15 cellular contexts compared by ENCODE assay signal in genomic region chr2:67389788-67390187, GRCh38. TPM values are rescaled to one million over a fixed set of nuclear protein-coding genes. Genes with fewer than 3 reads are reported as not detected.
DNase-seq lines count a peak whose midpoint lies in the region; ATAC-seq and TF ChIP-seq lines count a peak whose summit lies in the region.
"Had no signal": no experiment of that assay in that cellular context is flagged by ENCODE, and none has a peak within 500 bp of the region (broad histone marks: within the 10 kb centered on the region; RNA-seq: fewer than 3 reads in every experiment).

No MANE protein-coding gene starts in this region.

- H3K4me3 Mint-ChIP-seq in activated CD8-positive, alpha-beta memory T cell treated with anti-CD3 and anti-CD28 coated beads, Interleukin-2, amount 10 ng/mL, durations not matched to agents 7 days and 5 days: no peak overlapping the region
- H3K4me3 Mint-ChIP-seq: activated CD8-positive, alpha-beta T cell treated with anti-CD3 and anti-CD28 coated beads for 36 hours; neural progenitor cell had no signal

- H3K27me3 ChIP-seq in AG04450 (ENCODE audit: control insufficient read depth, insufficient read depth, low read length): no peaks in the 10 kb centered on the region
- H3K27me3 ChIP-seq in fibroblast of lung (ENCODE audit: control insufficient read depth, insufficient read depth, low read length): no peaks in the 10 kb centered on the region
- H3K27me3 ChIP-seq: dorsolateral prefrontal cortex, neural progenitor cell had no signal

- no peak for ATAC-seq in activated CD8-positive, alpha-beta memory T cell treated with anti-CD3 and anti-CD28 coated beads, Interleukin-2, amount 10 ng/mL, durations not matched to agents 7 days and 5 days
- ATAC-seq: activated CD8-positive, alpha-beta T cell treated with anti-CD3 and anti-CD28 coated beads for 36 hours had no signal

- no peaks in the 10 kb centered on the region for H3K9me3 Mint-ChIP-seq in activated CD8-positive, alpha-beta memory T cell treated with anti-CD3 and anti-CD28 coated beads, Interleukin-2, amount 10 ng/mL, durations not matched to agents 7 days and 5 days (ENCODE audit: low read depth)
- H3K9me3 Mint-ChIP-seq: activated CD8-positive, alpha-beta T cell treated with anti-CD3 and anti-CD28 coated beads for 36 hours; neural progenitor cell had no signal

- H3K79me2 ChIP-seq in fibroblast of lung (ENCODE audit: control insufficient read depth, insufficient read depth, low read length): no peaks in the 10 kb centered on the region

- H3K9ac ChIP-seq in SK-N-MC (ENCODE audit: insufficient read length) (peak overlapping the region; percentile 64), fibroblast of lung (ENCODE audit: insufficient read depth, low read length) (no peak overlapping the region)
- H3K9ac ChIP-seq: neural progenitor cell had no signal

- CTCF ChIA-PET in AG04450 (lab: Charles Lee): interaction anchor here (0.6 to 2.4 kb wide), 2 partner anchors 165 to 261 kb away, joined by 3 to 12 read pairs; no protein-coding TSS in a partner anchor
- CTCF ChIA-PET in activated CD8-positive, alpha-beta memory T cell treated with anti-CD3 and anti-CD28 coated beads, Interleukin-2, amount 10 ng/mL, durations not matched to agents 7 days and 5 days (lab: Charles Lee): no interaction called here

- H2AFZ ChIP-seq in fibroblast of lung (ENCODE audit: low read length): peak overlapping the region; percentile 35
- H2AFZ ChIP-seq: neural progenitor cell had no signal

- peaks cover 20% of the 10 kb centered on the region for H3K4me1 ChIP-seq in fibroblast of lung (ENCODE audit: control insufficient read depth, extremely low read depth, insufficient read depth, low read length)
- H3K4me1 ChIP-seq: neural progenitor cell had no signal

- no peaks in the 10 kb centered on the region for H3K9me3 ChIP-seq in AG04450 (ENCODE audit: control insufficient read depth, insufficient read depth, low read length)
- no peaks in the 10 kb centered on the region for H3K9me3 ChIP-seq in SK-N-MC (ENCODE audit: low read depth, low read length)
- no peaks in the 10 kb centered on the region for H3K9me3 ChIP-seq in fibroblast of lung (ENCODE audit: control insufficient read depth, insufficient read depth, low read depth, low read length)

- H3K36me3 ChIP-seq in SK-N-MC (ENCODE audit: insufficient read depth, low read length) (no peaks in the 10 kb centered on the region), fibroblast of lung (ENCODE audit: control insufficient read depth, insufficient read depth, low read length) (no peaks in the 10 kb centered on the region)
- H3K36me3 ChIP-seq: neural progenitor cell had no signal

- H3K36me3 Mint-ChIP-seq in activated CD8-positive, alpha-beta memory T cell treated with anti-CD3 and anti-CD28 coated beads, Interleukin-2, amount 10 ng/mL, durations not matched to agents 7 days and 5 days: peaks cover 3% of the 10 kb centered on the region
- H3K36me3 Mint-ChIP-seq: neural progenitor cell had no signal

- DNase-seq in AG04450 (ENCODE audit: low read depth, low spot score) (no peak), SK-N-MC (ENCODE audit: low read depth, low spot score) (no peak), fibroblast of lung (ENCODE audit: low read depth in 2 of 2) (no peak), retina (peak; percentile 10), DMS53 treated with DMSO at 0.1 percent for 48 hours (lab: John Stamatoyannopoulos, UW; ENCODE audit: unreplicated experiment) (no peak), activated gamma-delta T cell treated with Interleukin-2 at 50 U/mL for 16 hours (no peak)
- DNase-seq in activated naive CD4-positive, alpha-beta T cell (lab: John Stamatoyannopoulos, UW): no peak
- DNase-seq in activated CD8-positive, alpha-beta memory T cell treated with anti-CD3 and anti-CD28 coated beads, Interleukin-2, amount 10 ng/mL, durations not matched to agents 7 days and 5 days: no peak
- DNase-seq: activated CD8-positive, alpha-beta T cell treated with anti-CD3 and anti-CD28 coated beads for 36 hours; dorsolateral prefrontal cortex; KBM-7; NCI-H1436 treated with DMSO at 0.1 percent for 48 hours; stimulated activated naive CD4-positive, alpha-beta T cell treated with Interleukin-2 at 50 U/mL for 16 hours had no signal

- no peak overlapping the region for H3K4me3 ChIP-seq in AG04450 (ENCODE audit: low read depth, low read length)
- peak overlapping the region; percentile 40 for H3K4me3 ChIP-seq in SK-N-MC
- no peak overlapping the region for H3K4me3 ChIP-seq in fibroblast of lung (replicated peaks in 1 of 4; ENCODE audit: control extremely low read depth in 1 of 4, insufficient read depth in 1 of 4, low read depth in 3 of 4, low read length in 4 of 4)
- H3K4me3 ChIP-seq: dorsolateral prefrontal cortex, lung, neural progenitor cell had no signal

- TF ChIP-seq CTCF in AG04450 (IDR thresholded peaks at IDR 0.05; ENCODE audit: low read depth, low read length) (no peak), fibroblast of lung (conservative IDR thresholded peaks at IDR 0.05 in 1 of 2, IDR thresholded peaks at IDR 0.05 in 1 of 2; ENCODE audit: low read depth in 1 of 2, low read length in 2 of 2) (no peak)

- H3K4me1 Mint-ChIP-seq in activated CD8-positive, alpha-beta memory T cell treated with anti-CD3 and anti-CD28 coated beads, Interleukin-2, amount 10 ng/mL, durations not matched to agents 7 days and 5 days: peaks cover 4% of the 10 kb centered on the region

- POLR2A ChIA-PET in AG04450 (lab: Yijun Ruan, JAX): no interaction called here

- H3K27ac ChIP-seq in AG04450 (ENCODE audit: low read depth, low read length) (peak overlapping the region; percentile 49), SK-N-MC (peak overlapping the region; percentile 99), fibroblast of lung (ENCODE audit: insufficient read depth, low read length) (peak overlapping the region; percentile 60)
- H3K27ac ChIP-seq: neural progenitor cell had no signal

- H3K4me2 ChIP-seq in fibroblast of lung (ENCODE audit: extremely low read depth, insufficient read depth, low read length): peak overlapping the region; percentile 23
- H3K4me2 ChIP-seq: neural progenitor cell had no signal

- no peaks in the 10 kb centered on the region for H4K20me1 ChIP-seq in fibroblast of lung (ENCODE audit: control insufficient read depth, extremely low read depth, insufficient read depth, low read length)

- H3K27ac Mint-ChIP-seq in activated CD8-positive, alpha-beta memory T cell treated with anti-CD3 and anti-CD28 coated beads, Interleukin-2, amount 10 ng/mL, durations not matched to agents 7 days and 5 days: no peak overlapping the region
- H3K27ac Mint-ChIP-seq: activated CD8-positive, alpha-beta T cell treated with anti-CD3 and anti-CD28 coated beads for 36 hours; neural progenitor cell had no signal

- no peaks in the 10 kb centered on the region for H3K27me3 Mint-ChIP-seq in activated CD8-positive, alpha-beta memory T cell treated with anti-CD3 and anti-CD28 coated beads, Interleukin-2, amount 10 ng/mL, durations not matched to agents 7 days and 5 days
- H3K27me3 Mint-ChIP-seq: activated CD8-positive, alpha-beta T cell treated with anti-CD3 and anti-CD28 coated beads for 36 hours had no signal

RNA-seq across cellular contexts. Expression of gene ETAA1, which starts 7.3 kb away (rescaled TPM):
- polyA plus RNA-seq in AG04450 (2011; rRNA removed) (10.4 and 18.1 TPM in 2 replicates), fibroblast of lung (14.0 and 14.1 TPM in 2 replicates)
- polyA minus RNA-seq in AG04450 (2011; rRNA and poly(A)+ RNA removed): 5.1 and 8.8 TPM in 2 replicates
- total RNA-seq in fibroblast of lung: 19.2 and 19.3 TPM in 2 replicates
- 7.6 and 8.2 TPM in 2 replicates for polyA plus RNA-seq in fibroblast of lung (2012)
- polyA minus RNA-seq in fibroblast of lung (ENCODE audit: low replicate concordance): 0.19 and 0.39 TPM in 2 replicates
- total RNA-seq in activated CD8-positive, alpha-beta memory T cell treated with anti-CD3 and anti-CD28 coated beads, Interleukin-2, amount 10 ng/mL, durations not matched to agents 7 days and 5 days: 10 to 100 TPM; 10.7 to 11.7 TPM

Comparison
In these comparisons a context has a peak if more than half of its experiments do, and no peak if none do; other contexts are left out.
1. H3K27ac ChIP-seq: peak in every context shown above with its lines; median percentile 99 in SK-N-MC; 60 in fibroblast of lung; 49 in AG04450.